14 cellular contexts compared by ENCODE assay signal in the genomic region with DNA sequence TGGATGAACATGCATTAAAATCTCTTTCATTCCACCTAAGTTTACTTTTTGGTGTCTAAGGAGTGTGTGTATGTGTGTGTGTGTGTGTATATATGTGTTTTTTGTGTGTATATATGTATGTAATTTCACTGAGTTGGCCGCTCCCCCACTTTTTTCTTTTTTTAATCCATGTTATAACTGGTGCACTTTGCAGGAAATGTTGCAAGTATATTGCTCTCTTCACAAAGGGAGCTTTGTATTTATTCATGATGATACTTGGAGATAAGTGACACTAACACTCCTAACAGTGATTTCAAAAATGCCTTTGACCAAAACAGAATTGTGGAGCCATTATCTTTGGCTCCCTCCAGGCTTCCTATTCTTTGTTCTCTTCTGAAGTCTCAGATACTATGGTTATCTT.
DNase-seq lines count a peak whose midpoint lies in the region; ATAC-seq and TF ChIP-seq lines count a peak whose summit lies in the region.
"Had no signal": no experiment of that assay in that cellular context is flagged by ENCODE, and none has a peak within 500 bp of the region (broad histone marks: within the 10 kb centered on the region; RNA-seq: fewer than 3 reads in every experiment).

No MANE protein-coding gene starts in this region.

- intact Hi-C loops in A673 (cut with micrococcal nuclease; ENCODE audit: unreplicated experiment), result no loop called here
- intact Hi-C loops in mammary epithelial cell (cut with micrococcal nuclease), result no loop called here

- no peak for TF ChIP-seq CTCF in A673 (conservative IDR thresholded peaks at IDR 0.05; ENCODE audit: low read depth, low read length)
- no peak for TF ChIP-seq CTCF in mammary epithelial cell (conservative IDR thresholded peaks at IDR 0.05 in 1 of 2, IDR thresholded peaks at IDR 0.05 in 1 of 2; ENCODE audit: extremely low read depth in 1 of 2, insufficient read depth in 1 of 2, low read depth in 1 of 2, low read length in 2 of 2)
- TF ChIP-seq CTCF in gastroesophageal sphincter (IDR thresholded peaks at IDR 0.05), result no peak

- peaks cover 84% of the 10 kb centered on the region for H3K79me2 ChIP-seq in mammary epithelial cell (ENCODE audit: insufficient read depth, low read length)

- H3K9me3 ChIP-seq in A673 (ENCODE audit: low read depth, low read length, poor library complexity, severe bottlenecking), result no peaks in the 10 kb centered on the region
- no peaks in the 10 kb centered on the region for H3K9me3 ChIP-seq in mammary epithelial cell (replicated peaks; ENCODE audit: insufficient read depth, low read length)
- H3K9me3 ChIP-seq in mesodermal cell (ENCODE audit: control insufficient read depth, low read length), result no peaks in the 10 kb centered on the region
- H3K9me3 ChIP-seq in gastroesophageal sphincter, result no peaks in the 10 kb centered on the region

- H3K36me3 ChIP-seq in A673 (ENCODE audit: insufficient read depth, low read length, poor library complexity, severe bottlenecking) (no peaks in the 10 kb centered on the region), mammary epithelial cell (ENCODE audit: insufficient read depth, low read length) (no peaks in the 10 kb centered on the region), mesodermal cell (ENCODE audit: control insufficient read depth, insufficient read depth, low read length) (peaks cover 36% of the 10 kb centered on the region), gastroesophageal sphincter (no peaks in the 10 kb centered on the region)

- CTCF ChIA-PET in A673 (lab: Charles Lee) (no interaction called here), mammary epithelial cell (lab: Charles Lee; ENCODE audit: low non-redundant PET) (no interaction called here)

- 0% methylated on average over 1 of the region's 1 CpG for WGBS in mammary epithelial cell (ENCODE audit: low coverage, missing lambda C conversion rate)
- WGBS in mesodermal cell (ENCODE audit: insufficient coverage in 2 of 2), 2 experiments, result no CpG with 5 or more reads among the region's 1 CpG
- WGBS in gastroesophageal sphincter (ENCODE audit: low coverage in 1 of 2), 2 donors, result 80 to 100% methylated on average over 1 of the region's 1 CpG

- DNase-seq in A673 (ENCODE audit: low spot score) (peak; percentile 78), HT-29 (ENCODE audit: low spot score) (peak; percentile 52), mammary epithelial cell (no peak), NCI-H1092 treated with DMSO at 0.1 percent for 48 hours (lab: John Stamatoyannopoulos, UW) (no peak)
- DNase-seq: activated CD4-positive, alpha-beta T cell treated with anti-CD3 and anti-CD28 coated beads for 48 hours; dermis blood vessel endothelial cell; GDM1; head of caudate nucleus; MM.1S; NCI-H748 treated with DMSO at 0.1 percent for 48 hours had no signal

- H3K4me2 ChIP-seq in mammary epithelial cell (ENCODE audit: insufficient read depth, low read depth, low read length), result no peak overlapping the region

- in situ Hi-C loops in mammary epithelial cell (cut with MboI; ENCODE audit: low sequenced_read_pairs in 2 of 2), result no loop called here

- no peak for TF ChIP-seq POLR2A in gastroesophageal sphincter (IDR thresholded peaks at IDR 0.05)

- H3K4me3 ChIP-seq in A673 (ENCODE audit: low read depth, low read length, poor library complexity, severe bottlenecking) (no peak overlapping the region), mammary epithelial cell (replicated peaks in 1 of 3; ENCODE audit: insufficient read depth in 1 of 3, low read depth in 2 of 3, low read length in 3 of 3) (no peak overlapping the region), mesodermal cell (ENCODE audit: extremely low read depth, insufficient read depth, low read length, poor library complexity, severe bottlenecking) (no peak overlapping the region), gastroesophageal sphincter (no peak overlapping the region)

- no peak overlapping the region for H3K9ac ChIP-seq in mammary epithelial cell (ENCODE audit: insufficient read depth, low read length)

- POLR2A ChIA-PET in A673 (lab: Charles Lee; ENCODE audit: low non-redundant PET), result no interaction called here

- H2AFZ ChIP-seq in mammary epithelial cell (ENCODE audit: low read depth, low read length), result no peak overlapping the region

- no peaks in the 10 kb centered on the region for H4K20me1 ChIP-seq in mammary epithelial cell (ENCODE audit: insufficient read depth, low read length)

- ATAC-seq in gastroesophageal sphincter, result no peak
- ATAC-seq in GM19397 (IDR thresholded peaks at IDR 0.05; ENCODE audit: unreplicated experiment), result no peak
- ATAC-seq in HG03095 (IDR thresholded peaks at IDR 0.05; ENCODE audit: unreplicated experiment), result no peak

- BruUV-seq in A673 (replicated peaks; lab: Mats Ljungman, UMichigan) (no TSS peak), mammary epithelial cell (replicated peaks; lab: Mats Ljungman, UMichigan) (no TSS peak)

- H3K27me3 ChIP-seq in A673 (replicated peaks; ENCODE audit: insufficient read depth, low read depth, low read length, poor library complexity) (no peaks in the 10 kb centered on the region), mammary epithelial cell (ENCODE audit: insufficient read depth, low read length) (no peaks in the 10 kb centered on the region), gastroesophageal sphincter (no peaks in the 10 kb centered on the region)

- dilution Hi-C loops in mammary epithelial cell (cut with HindIII; ENCODE audit: low sequenced_read_pairs), result no loop called here

- peaks cover 72% of the 10 kb centered on the region for H3K4me1 ChIP-seq in A673 (ENCODE audit: insufficient read depth, low read length, poor library complexity, severe bottlenecking)
- H3K4me1 ChIP-seq in mammary epithelial cell (ENCODE audit: insufficient read depth, low read length), result peaks cover 60% of the 10 kb centered on the region
- peaks cover 58% of the 10 kb centered on the region for H3K4me1 ChIP-seq in mesodermal cell (ENCODE audit: control insufficient read depth, insufficient read depth, low read length, poor library complexity, severe bottlenecking)
- H3K4me1 ChIP-seq in gastroesophageal sphincter, result peaks cover 26 to 79% (median 28%) of the 10 kb centered on the region in 3 donors

- no peak for TF ChIP-seq EP300 in gastroesophageal sphincter (IDR thresholded peaks at IDR 0.05)

- H3K27ac ChIP-seq in A673 (ENCODE audit: low read depth, low read length, poor library complexity, severe bottlenecking) (peak overlapping the region; percentile 65), mammary epithelial cell (ENCODE audit: insufficient read depth, low read depth, low read length) (peak overlapping the region; percentile 51), mesodermal cell (ENCODE audit: low read depth, low read length, severe bottlenecking) (peak overlapping the region; percentile 73), gastroesophageal sphincter (peak overlapping the region in 1 of 4 donors; percentile 5)

Comparison
In these comparisons a context has a peak if more than half of its experiments do, and no peak if none do; other contexts are left out.
1. DNase-seq: peak in A673 (single experiment) and HT-29 (single experiment); none in mammary epithelial cell (single experiment) and NCI-H1092 treated with DMSO at 0.1 percent for 48 hours (single experiment).